ENCODE assay signal across 15 cellular contexts in genomic region chr5:132136906-132137305, GRCh38.
A peak's percentile ranks its signal among the peaks of the same experiment; 100 is the strongest.
DNase-seq lines count a peak whose midpoint lies in the region; ATAC-seq and TF ChIP-seq lines count a peak whose summit lies in the region.
"Had no signal": no experiment of that assay in that cellular context is flagged by ENCODE, and none has a peak within 500 bp of the region (broad histone marks: within the 10 kb centered on the region; RNA-seq: fewer than 3 reads in every experiment).

No MANE protein-coding gene starts in this region.

- DNase-seq in DMS 273 treated with DMSO at 0.1 percent for 48 hours (lab: John Stamatoyannopoulos, UW) (peak; percentile 96), MG63 (peak; percentile 92), cardiac fibroblast (ENCODE audit: low read depth in 2 of 2) (peak; percentile 86 to 96), myocyte (ENCODE audit: low read depth) (peak; percentile 71), SKM-1 treated with dmso at 0.1 percent for 144 hours (lab: John Stamatoyannopoulos, UW; ENCODE audit: unreplicated experiment) (no peak), DMS79 treated with DMSO at 0.1 percent for 48 hours (lab: John Stamatoyannopoulos, UW) (no peak), NOMO-1 treated with dmso at 0.1 percent for 144 hours (lab: John Stamatoyannopoulos, UW; ENCODE audit: unreplicated experiment) (no peak)
- DNase-seq: activated CD4-positive, alpha-beta memory T cell treated with anti-CD3 and anti-CD28 coated beads, Interleukin-2, amount 10 ng/mL, durations not matched to agents 7 days and 5 days; activated gamma-delta T cell; CD4-positive, CD25-positive, alpha-beta regulatory T cell; left ventricle myocardium inferior; NCI-H510A treated with DMSO at 0.1 percent for 48 hours; right lobe of liver; stimulated activated naive CD4-positive, alpha-beta T cell had no signal

- no peak overlapping the region for H3K4me3 ChIP-seq in MG63
- H3K4me3 ChIP-seq in cardiac fibroblast (replicated peaks in 1 of 2; ENCODE audit: low read depth in 2 of 2, low read length in 2 of 2): no peak overlapping the region
- H3K4me3 ChIP-seq: left ventricle myocardium inferior, right lobe of liver had no signal

- H3K36me3 ChIP-seq in MG63: no peaks in the 10 kb centered on the region
- H3K36me3 ChIP-seq: left ventricle myocardium inferior, right lobe of liver had no signal

- no peak for TF ChIP-seq CTCF in cardiac fibroblast (IDR thresholded peaks at IDR 0.05; ENCODE audit: low read depth, low read length)

- H3K27me3 ChIP-seq in MG63: no peaks in the 10 kb centered on the region
- H3K27me3 ChIP-seq: right lobe of liver had no signal

- H3K9me3 ChIP-seq in MG63: peaks cover 14% of the 10 kb centered on the region
- H3K9me3 ChIP-seq: right lobe of liver had no signal

- no peak for ATAC-seq in GM19023 (IDR thresholded peaks at IDR 0.05; ENCODE audit: unreplicated experiment)
- ATAC-seq: right lobe of liver had no signal

Comparison
In these comparisons a context has a peak if more than half of its experiments do, and no peak if none do; other contexts are left out.
1. DNase-seq: peak in DMS 273 treated with DMSO at 0.1 percent for 48 hours (single experiment), MG63 (single experiment), cardiac fibroblast (2 of 2) and myocyte (single experiment); none in SKM-1 treated with dmso at 0.1 percent for 144 hours (single experiment), DMS79 treated with DMSO at 0.1 percent for 48 hours (single experiment) and NOMO-1 treated with dmso at 0.1 percent for 144 hours (single experiment).